8 cellular contexts compared by ENCODE assay signal in the genomic region with DNA sequence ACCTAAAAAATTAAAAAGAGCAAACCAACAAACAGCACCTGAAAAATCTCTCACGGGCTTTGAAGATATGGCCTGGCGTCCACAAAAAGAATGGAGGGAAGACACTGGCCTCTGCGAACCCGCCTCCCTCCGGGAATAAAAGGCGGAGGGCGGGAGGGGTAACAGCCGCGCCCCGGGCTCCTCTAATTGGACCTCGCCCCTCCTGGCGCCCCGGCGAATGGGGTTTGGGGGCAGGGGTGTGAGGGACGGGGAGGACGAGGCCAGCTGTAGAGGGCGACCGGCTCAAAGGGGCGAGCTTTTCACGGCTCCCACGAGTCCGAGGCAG. TPM values are rescaled to one million over a fixed set of nuclear protein-coding genes. Genes with fewer than 3 reads are reported as not detected.
DNase-seq lines count a peak whose midpoint lies in the region; ATAC-seq, FAIRE-seq and TF ChIP-seq lines count a peak whose summit lies in the region.

No MANE protein-coding gene starts in this region.

- TF ChIP-seq CTCF in IMR-90 (conservative IDR thresholded peaks at IDR 0.05; ENCODE audit: low read depth, low read length): 0 out of 2 replicates have a peak, but pooled peaks have one; percentile 11
- TF ChIP-seq CTCF in bronchial epithelial cell (IDR thresholded peaks at IDR 0.05; ENCODE audit: insufficient read depth, low read length, severe bottlenecking): peak; percentile 5

- peaks cover 13 to 17% of the 10 kb centered on the region in 2 donors for H3K4me1 Mint-ChIP-seq in immature natural killer cell

- H3K14ac ChIP-seq in IMR-90 (replicated peaks; ENCODE audit: low read depth, low read length): peak overlapping the region; percentile 50

- peaks cover 4 to 7% (median 7%) of the 10 kb centered on the region in 3 donors for H3K27me3 Mint-ChIP-seq in immature natural killer cell (ENCODE audit: low read depth in 3 of 3)

- no peaks in the 10 kb centered on the region for H3K9me3 ChIP-seq in IMR-90 (ENCODE audit: control insufficient read depth, insufficient read depth, low read length)

- H3K36me3 ChIP-seq in IMR-90 (ENCODE audit: control insufficient read depth, insufficient read depth, low read length) (no peaks in the 10 kb centered on the region), bronchial epithelial cell (ENCODE audit: control insufficient read depth, insufficient read depth, low read length) (no peaks in the 10 kb centered on the region)

- peak overlapping the region; percentile 97 for H3K4me2 ChIP-seq in IMR-90 (ENCODE audit: low read depth, low read length)

- peak overlapping the region; percentile 57 for H3K4ac ChIP-seq in IMR-90 (ENCODE audit: low read depth, low read length)

- WGBS in IMR-90 (ENCODE audit: extremely low coverage in 2 of 2, insufficient read length in 1 of 2), 2 experiments: no CpG with 5 or more reads among the region's 22 CpGs

- H3K18ac ChIP-seq in IMR-90 (ENCODE audit: low read depth, low read length): peak overlapping the region; percentile 83

- POLR2A ChIA-PET in IMR-90 (lab: Charles Lee; ENCODE audit: unreplicated experiment): interaction anchor here (0.6 kb wide), 1 partner anchor 95 kb away, joined by 3 read pairs; no protein-coding TSS in a partner anchor

- peak overlapping the region; percentile 90 for H3K27ac ChIP-seq in IMR-90 (ENCODE audit: insufficient read depth, low read length)

- H2BK120ac ChIP-seq in IMR-90 (ENCODE audit: low read depth, low read length): peak overlapping the region; percentile 51; the same call in 1 of the 2 replicates

- dilution Hi-C loops in IMR-90 (cut with HindIII; ENCODE audit: low sequenced_read_pairs, unreplicated experiment): no loop called here

- no peaks in the 10 kb centered on the region for H3K9me3 Mint-ChIP-seq in immature natural killer cell

- H2BK5ac ChIP-seq in IMR-90 (ENCODE audit: low read depth, low read length, poor library complexity, severe bottlenecking): peak overlapping the region; percentile 57

- no peak for TF ChIP-seq POLR2A in IMR-90 (IDR thresholded peaks at IDR 0.05; ENCODE audit: low read depth, low read length)

- intact Hi-C loops in Right ventricle myocardium inferior (cut with DNase I): loop anchor here (5.0 kb wide), 1 partner anchor 196 kb away; no protein-coding TSS in a partner anchor
- intact Hi-C loops in cardiac septum (cut with DNase I): loop anchor here (1.0 kb wide), 1 partner anchor 191 kb away; no protein-coding TSS in a partner anchor
- intact Hi-C loops in IMR-90 (cut with micrococcal nuclease): loop anchor here (2.0 to 5.0 kb wide), 4 partner anchors 146 to 901 kb away; a partner anchor contains a TSS

- H4K20me1 ChIP-seq in IMR-90 (ENCODE audit: insufficient read depth, low read length): no peaks in the 10 kb centered on the region

- in situ Hi-C loops in IMR-90 (cut with MboI; ENCODE audit: low sequenced_read_pairs): loop anchor here (10.0 kb wide), 1 partner anchor 198 kb away; a partner anchor contains a TSS

- H3K27me3 ChIP-seq in IMR-90 (ENCODE audit: control insufficient read depth, insufficient read depth, low read length): no peaks in the 10 kb centered on the region
- no peaks in the 10 kb centered on the region for H3K27me3 ChIP-seq in bronchial epithelial cell (ENCODE audit: control insufficient read depth, insufficient read depth, low read length)

- H4K8ac ChIP-seq in IMR-90 (ENCODE audit: low read depth in 2 of 2, low read length in 2 of 2): peak overlapping the region; percentile 79 to 100

- H2BK20ac ChIP-seq in IMR-90 (ENCODE audit: low read depth, low read length): peak overlapping the region; percentile 69; the same call in 1 of the 2 replicates

- H3K27ac Mint-ChIP-seq in immature natural killer cell: peak overlapping the region; percentile 73 to 84 (median 78)

- H4K5ac ChIP-seq in IMR-90 (ENCODE audit: low read depth, low read length): peak overlapping the region; percentile 78; the same call in 1 of the 2 replicates

- no peak overlapping the region for H2AK9ac ChIP-seq in IMR-90 (replicated peaks; ENCODE audit: low read depth, low read length, poor library complexity)

- peak overlapping the region; percentile 93 for H3K56ac ChIP-seq in IMR-90 (ENCODE audit: extremely low read depth, insufficient read depth, low read length)

- H3K4me3 Mint-ChIP-seq in immature natural killer cell: peak overlapping the region; percentile 88 to 95 (median 92)

- H3K4me1 ChIP-seq in IMR-90 (ENCODE audit: control insufficient read depth, insufficient read depth, low read length): peaks cover 4% of the 10 kb centered on the region

- peak overlapping the region; percentile 79 for H2AFZ ChIP-seq in IMR-90 (replicated peaks; ENCODE audit: low read length, poor library complexity)

- peak; percentile 73 for ATAC-seq in Right ventricle myocardium inferior
- ATAC-seq in GM21786 (IDR thresholded peaks at IDR 0.05; ENCODE audit: unreplicated experiment): peak; percentile 48
- peak; percentile 76 for ATAC-seq in IMR-90 (ENCODE audit: low read depth)

- BruUV-seq in IMR-90 (replicated peaks; lab: Mats Ljungman, UMichigan): no TSS peak

- 0 out of 3 replicates have a peak overlapping the region, but pooled peaks have one; percentile 42 for H2BK15ac ChIP-seq in IMR-90 (ENCODE audit: low read depth, low read length)

- H3K4me3 ChIP-seq in IMR-90 (ENCODE audit: insufficient read depth, low read depth, low read length) (peak overlapping the region; percentile 99), bronchial epithelial cell (ENCODE audit: low read depth, low read length) (peak overlapping the region; percentile 100)

- DNase-seq in Right ventricle myocardium inferior (ENCODE audit: missing footprints) (peak; percentile 86), cardiac septum (ENCODE audit: low spot score) (no peak), IMR-90 (peak; percentile 50), OCI-M1 (lab: John Stamatoyannopoulos, UW) (peak; percentile 87), bronchial epithelial cell (ENCODE audit: low read depth) (peak; percentile 42), immature natural killer cell (peak in 2 of 3 donors; percentile 48 to 50)
- peak; percentile 37 to 48 for DNase-seq in stimulated activated CD4-positive, alpha-beta T cell treated with anti-CD3 and anti-CD28 coated beads, Interleukin-4, amount 100 ng/mL, for 48 hours (ENCODE audit: low read depth in 2 of 2)

- no peak for TF ChIP-seq RAD21 in IMR-90 (IDR thresholded peaks at IDR 0.05; ENCODE audit: low read length)

- peak overlapping the region; percentile 96 for H3K9ac ChIP-seq in IMR-90 (ENCODE audit: low read depth, low read length)

- no peaks in the 10 kb centered on the region for H3K36me3 Mint-ChIP-seq in immature natural killer cell

- H3K23ac ChIP-seq in IMR-90 (ENCODE audit: low read depth, low read length): peak overlapping the region; percentile 95

- no peak overlapping the region for H2AK5ac ChIP-seq in IMR-90 (ENCODE audit: low read depth, low read length)

- CTCF ChIA-PET in IMR-90 (lab: Yijun Ruan, JAX): no interaction called here

- FAIRE-seq in bronchial epithelial cell (lab: Jason Lieb, UNC): no peak

- peak overlapping the region; percentile 69; the same call in 1 of the 2 replicates for H4K91ac ChIP-seq in IMR-90 (ENCODE audit: insufficient read depth, low read depth, low read length)

- peaks cover 10 to 31% of the 10 kb centered on the region in 2 experiments for H3K79me1 ChIP-seq in IMR-90 (ENCODE audit: low read depth in 1 of 2, low read length in 2 of 2)

- H3K9me1 ChIP-seq in IMR-90 (ENCODE audit: insufficient read depth, low read length): peaks cover 10% of the 10 kb centered on the region; the same call in 1 of the 2 replicates

TF ChIP-seq in IMR-90, 13 proteins besides CTCF, POLR2A, EP300 and RAD21:
- TF ChIP-seq MAFK (IDR thresholded peaks at IDR 0.05; ENCODE audit: low read depth, low read length) (no peak), BHLHE40 (IDR thresholded peaks at IDR 0.05; ENCODE audit: low read depth, low read length) (no peak), CEBPB (IDR thresholded peaks at IDR 0.05; ENCODE audit: low read depth, low read length) (no peak), FOS (IDR thresholded peaks at IDR 0.05; ENCODE audit: low read depth, low read length) (no peak), NFE2L2 (IDR thresholded peaks at IDR 0.05; ENCODE audit: low read depth, low read length) (no peak), MXI1 (IDR thresholded peaks at IDR 0.05; ENCODE audit: borderline replicate concordance, low read depth, low read length) (no peak)
- TF ChIP-seq, protein P1, sequence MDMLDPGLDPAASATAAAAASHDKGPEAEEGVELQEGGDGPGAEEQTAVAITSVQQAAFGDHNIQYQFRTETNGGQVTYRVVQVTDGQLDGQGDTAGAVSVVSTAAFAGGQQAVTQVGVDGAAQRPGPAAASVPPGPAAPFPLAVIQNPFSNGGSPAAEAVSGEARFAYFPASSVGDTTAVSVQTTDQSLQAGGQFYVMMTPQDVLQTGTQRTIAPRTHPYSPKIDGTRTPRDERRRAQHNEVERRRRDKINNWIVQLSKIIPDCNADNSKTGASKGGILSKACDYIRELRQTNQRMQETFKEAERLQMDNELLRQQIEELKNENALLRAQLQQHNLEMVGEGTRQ (IDR thresholded peaks at IDR 0.05; ENCODE audit: low read depth, low read length): no peak
- TF ChIP-seq, protein P2, sequence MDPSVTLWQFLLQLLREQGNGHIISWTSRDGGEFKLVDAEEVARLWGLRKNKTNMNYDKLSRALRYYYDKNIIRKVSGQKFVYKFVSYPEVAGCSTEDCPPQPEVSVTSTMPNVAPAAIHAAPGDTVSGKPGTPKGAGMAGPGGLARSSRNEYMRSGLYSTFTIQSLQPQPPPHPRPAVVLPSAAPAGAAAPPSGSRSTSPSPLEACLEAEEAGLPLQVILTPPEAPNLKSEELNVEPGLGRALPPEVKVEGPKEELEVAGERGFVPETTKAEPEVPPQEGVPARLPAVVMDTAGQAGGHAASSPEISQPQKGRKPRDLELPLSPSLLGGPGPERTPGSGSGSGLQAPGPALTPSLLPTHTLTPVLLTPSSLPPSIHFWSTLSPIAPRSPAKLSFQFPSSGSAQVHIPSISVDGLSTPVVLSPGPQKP (IDR thresholded peaks at IDR 0.05; ENCODE audit: borderline replicate concordance, low read depth, low read length): no peak

RNA-seq across cellular contexts. Expression of a gene that starts 0.8 kb away (rescaled TPM):
- total RNA-seq in Right ventricle myocardium inferior (6.1 TPM), cardiac septum (4.3 TPM), IMR-90 (2012; rRNA removed) (6.3 and 6.4 TPM in 2 replicates), bronchial epithelial cell (3.4 and 3.7 TPM in 2 replicates)
- polyA plus RNA-seq in IMR-90 (2012; rRNA removed) (4.0 and 4.7 TPM in 2 replicates), immature natural killer cell (1 to 10 TPM; 2.4 to 3.4 (median 3.3) TPM)
- 2.7 and 2.9 TPM in 2 replicates for polyA plus RNA-seq in IMR-90 (2012; cell fraction: cytosol; rRNA removed)
- polyA plus RNA-seq in IMR-90 (2012; cell fraction: nucleus; rRNA removed; ENCODE audit: low replicate concordance): 4.8 and 6.6 TPM in 2 replicates
